17 cellular contexts compared by ENCODE assay signal in genomic region chr17:61232871-61233270, GRCh38.
DNase-seq lines count a peak whose midpoint lies in the region; ATAC-seq and TF ChIP-seq lines count a peak whose summit lies in the region.
"Had no signal": no experiment of that assay in that cellular context is flagged by ENCODE, and none has a peak within 500 bp of the region (broad histone marks: within the 10 kb centered on the region; RNA-seq: fewer than 3 reads in every experiment).

No MANE protein-coding gene starts in this region.

- POLR2A ChIA-PET in HEK293 (lab: Yijun Ruan, JAX): no interaction called here

- H3K79me1 ChIP-seq in mesendoderm (ENCODE audit: low read length): no peaks in the 10 kb centered on the region

- peak; percentile 15 for DNase-seq in adipocyte (ENCODE audit: low read depth)
- DNase-seq in mesendoderm: peak; percentile 65
- no peak for DNase-seq in smooth muscle cell (lab: John Stamatoyannopoulos, UW; ENCODE audit: unreplicated experiment)
- no peak for DNase-seq in activated T-cell treated with anti-CD3 and anti-CD28 coated beads, Interleukin-2, amount 50 U/mL, for 1 hour
- no peak for DNase-seq in stimulated activated effector memory CD8-positive, alpha-beta T cell treated with anti-CD3 and anti-CD28 coated beads, Interleukin-12 subunit alpha, Interleukin-12 subunit beta, amount 100 ng/mL, for 72 hours (ENCODE audit: low spot score in 2 of 2)
- DNase-seq: CD4-positive, CD25-positive, alpha-beta regulatory T cell; DMS79 treated with DMSO at 0.1 percent for 48 hours; Kasumi-1; NCI-H1694; NCI-H2081; NCI-H2171; NCI-H524 treated with DMSO at 0.1 percent for 48 hours; NCI-H82; SJCRH30 had no signal

- H3K18ac ChIP-seq in mesendoderm (ENCODE audit: low read length): no peak overlapping the region

- no peak overlapping the region for H3K4me2 ChIP-seq in mesendoderm (ENCODE audit: low read length)
- H3K4me2 ChIP-seq in smooth muscle cell: peak overlapping the region; percentile 46

- H3K4me1 Mint-ChIP-seq in stimulated activated effector memory CD8-positive, alpha-beta T cell treated with anti-CD3 and anti-CD28 coated beads, Interleukin-12 subunit alpha, Interleukin-12 subunit beta, amount 100 ng/mL, for 72 hours: no peaks in the 10 kb centered on the region

- H3K4me1 ChIP-seq in HEK293 (ENCODE audit: control insufficient read depth, insufficient read depth, low read length) (peaks cover 37% of the 10 kb centered on the region), adipocyte (ENCODE audit: control insufficient read depth, insufficient read depth, low read length) (peaks cover 9% of the 10 kb centered on the region), mesendoderm (ENCODE audit: control insufficient read depth, low read depth, low read length) (peaks cover 12% of the 10 kb centered on the region), smooth muscle cell (ENCODE audit: low read depth) (peaks cover 19% of the 10 kb centered on the region)

- H3K27me3 ChIP-seq in adipocyte (replicated peaks; ENCODE audit: control insufficient read depth, insufficient read depth, low read length) (no peaks in the 10 kb centered on the region), mesendoderm (ENCODE audit: insufficient read depth, low read length, poor library complexity) (no peaks in the 10 kb centered on the region), smooth muscle cell (ENCODE audit: low read depth) (no peaks in the 10 kb centered on the region)
- H3K27me3 ChIP-seq: SJCRH30 had no signal

- no peaks in the 10 kb centered on the region for H3K9me3 ChIP-seq in HEK293 (ENCODE audit: control insufficient read depth, insufficient read depth, low read depth, low read length)
- no peaks in the 10 kb centered on the region for H3K9me3 ChIP-seq in adipocyte (ENCODE audit: control insufficient read depth, low read length)
- no peaks in the 10 kb centered on the region for H3K9me3 ChIP-seq in smooth muscle cell (replicated peaks; ENCODE audit: low read depth)
- H3K9me3 ChIP-seq: SJCRH30 had no signal

- H2AFZ ChIP-seq in smooth muscle cell (ENCODE audit: low read depth): no peak overlapping the region

- no peak overlapping the region for H4K8ac ChIP-seq in mesendoderm (ENCODE audit: low read depth, low read length)

- H3K4me3 ChIP-seq in HEK293 (ENCODE audit: low read depth, low read length): no peak overlapping the region
- no peak overlapping the region for H3K4me3 ChIP-seq in adipocyte (ENCODE audit: low read length)
- H3K4me3 ChIP-seq in mesendoderm (ENCODE audit: low read length): no peak overlapping the region
- no peak overlapping the region for H3K4me3 ChIP-seq in smooth muscle cell
- H3K4me3 ChIP-seq: SJCRH30 had no signal

- no peak overlapping the region for H3K9ac ChIP-seq in adipocyte (ENCODE audit: low read length)
- H3K9ac ChIP-seq in mesendoderm (ENCODE audit: low read length): no peak overlapping the region
- H3K9ac ChIP-seq in smooth muscle cell (ENCODE audit: low read depth): no peak overlapping the region

- TF ChIP-seq CTCF in HEK293 (tag by site-specific recombination; IDR thresholded peaks at IDR 0.05): no peak
- TF ChIP-seq CTCF in smooth muscle cell (IDR thresholded peaks at IDR 0.05; ENCODE audit: borderline replicate concordance, insufficient read depth, poor library complexity, severe bottlenecking): no peak

- H2BK15ac ChIP-seq in mesendoderm (replicated peaks; ENCODE audit: low read depth): no peak overlapping the region

- CTCF ChIA-PET in HEK293 (lab: Yijun Ruan, JAX): no interaction called here

- H3K36me3 Mint-ChIP-seq in stimulated activated effector memory CD8-positive, alpha-beta T cell treated with anti-CD3 and anti-CD28 coated beads, Interleukin-12 subunit alpha, Interleukin-12 subunit beta, amount 100 ng/mL, for 72 hours: no peaks in the 10 kb centered on the region

- no peak overlapping the region for H3K56ac ChIP-seq in mesendoderm (ENCODE audit: low read length)

- H3K36me3 ChIP-seq in HEK293 (ENCODE audit: control insufficient read depth in 2 of 2, insufficient read depth in 1 of 2, low read length in 2 of 2): no peaks in the 10 kb centered on the region
- no peaks in the 10 kb centered on the region for H3K36me3 ChIP-seq in adipocyte (ENCODE audit: control insufficient read depth, insufficient read depth, low read length, severe bottlenecking)
- H3K36me3 ChIP-seq in mesendoderm (ENCODE audit: control insufficient read depth, insufficient read depth, low read length): no peaks in the 10 kb centered on the region
- no peaks in the 10 kb centered on the region for H3K36me3 ChIP-seq in smooth muscle cell (ENCODE audit: low read depth)
- H3K36me3 ChIP-seq: SJCRH30 had no signal

- no CpG with 5 or more reads among the region's 3 CpGs for WGBS in mesendoderm (ENCODE audit: extremely low coverage, insufficient coverage, low lambda C conversion rate)
- WGBS in smooth muscle cell (ENCODE audit: low lambda C conversion rate): 27% methylated on average over 3 of the region's 3 CpGs

- H3K4ac ChIP-seq in mesendoderm (ENCODE audit: low read depth, low read length): no peak overlapping the region

- no peak overlapping the region for H3K23ac ChIP-seq in mesendoderm (ENCODE audit: low read length)

- H3K9me3 Mint-ChIP-seq in stimulated activated effector memory CD8-positive, alpha-beta T cell treated with anti-CD3 and anti-CD28 coated beads, Interleukin-12 subunit alpha, Interleukin-12 subunit beta, amount 100 ng/mL, for 72 hours: no peaks in the 10 kb centered on the region

- no peak overlapping the region for H4K5ac ChIP-seq in mesendoderm (ENCODE audit: low read length)

- H2AK5ac ChIP-seq in mesendoderm (ENCODE audit: low read length): no peak overlapping the region

- H2BK120ac ChIP-seq in mesendoderm (ENCODE audit: low read depth, low read length): no peak overlapping the region

- ATAC-seq in GM21576 (IDR thresholded peaks at IDR 0.05; ENCODE audit: unreplicated experiment): no peak
- no peak for ATAC-seq in stimulated activated effector memory CD8-positive, alpha-beta T cell treated with anti-CD3 and anti-CD28 coated beads, Interleukin-12 subunit alpha, Interleukin-12 subunit beta, amount 100 ng/mL, for 72 hours
- ATAC-seq: HCT116 had no signal

- H3K27ac Mint-ChIP-seq in stimulated activated effector memory CD8-positive, alpha-beta T cell treated with anti-CD3 and anti-CD28 coated beads, Interleukin-12 subunit alpha, Interleukin-12 subunit beta, amount 100 ng/mL, for 72 hours: no peak overlapping the region
- H3K27ac Mint-ChIP-seq: CD4-positive, CD25-positive, alpha-beta regulatory T cell had no signal

- H2BK5ac ChIP-seq in mesendoderm (ENCODE audit: low read length): no peak overlapping the region

- H3K79me2 ChIP-seq in mesendoderm (ENCODE audit: control insufficient read depth, insufficient read depth, low read length) (no peaks in the 10 kb centered on the region), smooth muscle cell (ENCODE audit: low read depth) (no peaks in the 10 kb centered on the region)

- H3F3A ChIP-seq in smooth muscle cell (ENCODE audit: low read depth): no peaks in the 10 kb centered on the region

- H3K4me3 Mint-ChIP-seq in stimulated activated effector memory CD8-positive, alpha-beta T cell treated with anti-CD3 and anti-CD28 coated beads, Interleukin-12 subunit alpha, Interleukin-12 subunit beta, amount 100 ng/mL, for 72 hours: no peak overlapping the region
- H3K4me3 Mint-ChIP-seq: CD4-positive, CD25-positive, alpha-beta regulatory T cell had no signal

- H4K20me1 ChIP-seq in smooth muscle cell (ENCODE audit: low read depth): no peaks in the 10 kb centered on the region

- no peak overlapping the region for H3K27ac ChIP-seq in HEK293 (ENCODE audit: extremely low read depth, low read depth, low read length)
- H3K27ac ChIP-seq in mesendoderm (ENCODE audit: low read depth, low read length): no peak overlapping the region
- H3K27ac ChIP-seq in smooth muscle cell (ENCODE audit: low read depth): peak overlapping the region; percentile 12
- H3K27ac ChIP-seq: SJCRH30 had no signal

TF ChIP-seq in HEK293, 187 proteins besides CTCF, POLR2A, EP300 and RAD21:
- TF ChIP-seq, protein P1, sequence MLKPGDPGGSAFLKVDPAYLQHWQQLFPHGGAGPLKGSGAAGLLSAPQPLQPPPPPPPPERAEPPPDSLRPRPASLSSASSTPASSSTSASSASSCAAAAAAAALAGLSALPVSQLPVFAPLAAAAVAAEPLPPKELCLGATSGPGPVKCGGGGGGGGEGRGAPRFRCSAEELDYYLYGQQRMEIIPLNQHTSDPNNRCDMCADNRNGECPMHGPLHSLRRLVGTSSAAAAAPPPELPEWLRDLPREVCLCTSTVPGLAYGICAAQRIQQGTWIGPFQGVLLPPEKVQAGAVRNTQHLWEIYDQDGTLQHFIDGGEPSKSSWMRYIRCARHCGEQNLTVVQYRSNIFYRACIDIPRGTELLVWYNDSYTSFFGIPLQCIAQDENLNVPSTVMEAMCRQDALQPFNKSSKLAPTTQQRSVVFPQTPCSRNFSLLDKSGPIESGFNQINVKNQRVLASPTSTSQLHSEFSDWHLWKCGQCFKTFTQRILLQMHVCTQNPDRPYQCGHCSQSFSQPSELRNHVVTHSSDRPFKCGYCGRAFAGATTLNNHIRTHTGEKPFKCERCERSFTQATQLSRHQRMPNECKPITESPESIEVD (tag by site-specific recombination; IDR thresholded peaks at IDR 0.05): peak; percentile 51
- TF ChIP-seq ZNF175 (tag by site-specific recombination; IDR thresholded peaks at IDR 0.05): no peak

Comparison
In these comparisons a context has a peak if more than half of its experiments do, and no peak if none do; other contexts are left out.
1. DNase-seq: peak in adipocyte (single experiment) and mesendoderm (single experiment); none in smooth muscle cell (single experiment), activated T-cell treated with anti-CD3 and anti-CD28 coated beads, Interleukin-2, amount 50 U/mL, for 1 hour (single experiment) and stimulated activated effector memory CD8-positive, alpha-beta T cell treated with anti-CD3 and anti-CD28 coated beads, Interleukin-12 subunit alpha, Interleukin-12 subunit beta, amount 100 ng/mL, for 72 hours (0 of 2).